ENCODE assay signal across 21 cellular contexts in the genomic region with DNA sequence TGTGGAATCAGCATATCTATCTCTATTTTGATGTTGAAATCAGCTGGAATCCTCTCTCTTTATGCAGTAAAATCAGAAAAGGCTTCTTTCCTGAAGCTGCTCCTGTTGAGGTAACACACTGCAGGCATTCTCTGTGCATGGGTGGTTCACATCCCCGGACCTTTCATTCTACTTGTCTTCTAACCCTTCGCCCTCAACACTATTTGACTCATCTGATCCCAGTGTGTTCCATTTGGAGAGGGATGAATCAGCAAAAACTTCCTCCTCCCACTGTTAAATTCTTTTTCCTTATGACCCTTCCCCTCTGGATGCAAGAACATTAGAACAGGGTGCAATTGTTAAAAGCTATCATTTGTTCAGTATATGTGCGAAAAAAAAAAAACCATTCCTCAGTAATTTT.
DNase-seq lines count a peak whose midpoint lies in the region; ATAC-seq and TF ChIP-seq lines count a peak whose summit lies in the region.
"Had no signal": no experiment of that assay in that cellular context is flagged by ENCODE, and none has a peak within 500 bp of the region (broad histone marks: within the 10 kb centered on the region; RNA-seq: fewer than 3 reads in every experiment).

No MANE protein-coding gene starts in this region.

- no peaks in the 10 kb centered on the region for H3K36me3 ChIP-seq in GM23248 (ENCODE audit: low read depth)

- no peaks in the 10 kb centered on the region for H3F3A ChIP-seq in GM23248 (ENCODE audit: insufficient read depth)

- no peaks in the 10 kb centered on the region for H3K27me3 ChIP-seq in GM23248 (replicated peaks; ENCODE audit: insufficient read depth)

- DNase-seq in GM23248 (peak; percentile 50), NCI-H69 (lab: John Stamatoyannopoulos, UW) (peak; percentile 9), fibroblast of mammary gland (ENCODE audit: low read depth) (peak; percentile 61), renal cortical epithelial cell (ENCODE audit: low read depth) (peak; percentile 28), NOMO-1 treated with DMSO at 0.1 percent for 48 hours (lab: John Stamatoyannopoulos, UW; ENCODE audit: unreplicated experiment) (no peak), HuH-7.5 (ENCODE audit: low spot score) (no peak), NCI-H2081 (lab: John Stamatoyannopoulos, UW) (no peak)
- DNase-seq: 8988T, ACHN, Calu3, H9, NCI-H1048, NCI-H1417 treated with DMSO at 0.1 percent for 48 hours, NCI-H1694 treated with DMSO at 0.1 percent for 48 hours, NCI-H2171 treated with DMSO at 0.1 percent for 48 hours, NCI-H345, NCI-H510A treated with DMSO at 0.1 percent for 48 hours, NCI-H748 treated with DMSO at 0.1 percent for 48 hours, SK-N-SH had no signal

- H3K9me3 ChIP-seq in GM23248 (ENCODE audit: low read depth): no peaks in the 10 kb centered on the region
- H3K9me3 ChIP-seq: SK-N-SH had no signal

- WGBS in GM23248 (ENCODE audit: low coverage in 1 of 2, low lambda C conversion rate in 2 of 2, missing lambda C conversion rate in 2 of 2), 2 experiments: 49 to 60% methylated on average over 3 of the region's 3 CpGs

- H3K9me2 ChIP-seq in GM23248 (ENCODE audit: insufficient read depth): 0 out of 2 replicates have a peak, but pooled peaks cover 3% of the 10 kb centered on the region
- H3K9me2 ChIP-seq: SK-N-SH had no signal

- in situ Hi-C loops in GM23248 (cut with MboI): no loop called here

- H3K9ac ChIP-seq in GM23248: no peak overlapping the region
- H3K9ac ChIP-seq: KMS-11, SK-N-SH had no signal

- peak overlapping the region; percentile 34 for H3K4me2 ChIP-seq in GM23248 (ENCODE audit: unreplicated experiment)
- H3K4me2 ChIP-seq: KMS-11, SK-N-SH had no signal

- H3K79me2 ChIP-seq in GM23248 (ENCODE audit: insufficient read depth): no peaks in the 10 kb centered on the region

- no peak for ATAC-seq in HG03378 (IDR thresholded peaks at IDR 0.05; ENCODE audit: unreplicated experiment)

- H3K27ac ChIP-seq in GM23248: no peak overlapping the region
- H3K27ac ChIP-seq: KMS-11 had no signal

- H4K20me1 ChIP-seq in GM23248 (ENCODE audit: insufficient read depth): no peaks in the 10 kb centered on the region

- no peak overlapping the region for H2AFZ ChIP-seq in GM23248

- H3K4me3 ChIP-seq in GM23248 (no peak overlapping the region), fibroblast of mammary gland (ENCODE audit: control insufficient read depth, low read depth, low read length) (no peak overlapping the region)

- no peak for TF ChIP-seq CTCF in fibroblast of mammary gland (conservative IDR thresholded peaks at IDR 0.05; ENCODE audit: control insufficient read depth, insufficient read depth, low read depth, low read length)

- H3K4me1 ChIP-seq in GM23248 (ENCODE audit: insufficient read depth): peaks cover 10% of the 10 kb centered on the region

Comparison
In these comparisons a context has a peak if more than half of its experiments do, and no peak if none do; other contexts are left out.
1. DNase-seq: peak in GM23248 (single experiment), NCI-H69 (single experiment), fibroblast of mammary gland (single experiment) and renal cortical epithelial cell (single experiment); none in NOMO-1 treated with DMSO at 0.1 percent for 48 hours (single experiment), HuH-7.5 (single experiment) and NCI-H2081 (0 of 2).